Comparison of ENCODE assay signal across 8 cellular contexts in the genomic region with DNA sequence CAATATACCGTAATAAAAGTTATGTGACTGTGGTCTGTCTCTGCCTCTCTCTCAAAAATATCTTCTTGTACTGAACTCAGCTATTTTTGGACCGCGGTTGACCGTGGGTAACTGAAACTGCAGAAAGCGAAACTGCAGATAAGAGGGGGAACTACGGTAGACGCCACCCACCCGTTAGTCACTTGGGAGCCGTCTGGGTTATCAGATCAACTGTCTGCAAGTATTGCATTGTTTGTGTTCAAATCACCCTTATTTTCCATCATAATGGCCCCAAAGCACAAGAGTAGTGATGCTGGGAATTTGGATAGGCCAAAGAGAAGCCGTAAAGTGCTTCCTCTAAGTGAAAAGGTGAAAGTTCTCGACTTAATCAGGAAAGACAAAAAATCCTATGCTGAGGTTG. TPM values are rescaled to one million over a fixed set of nuclear protein-coding genes. Genes with fewer than 3 reads are reported as not detected.
A peak's percentile ranks its signal among the peaks of the same experiment; 100 is the strongest.
DNase-seq lines count a peak whose midpoint lies in the region; ATAC-seq, FAIRE-seq and TF ChIP-seq lines count a peak whose summit lies in the region.
"Not testable (repeated sequence)": the region's sequence is repeated elsewhere in the genome, so short reads cannot be mapped to it uniquely, and the experiment has no call there.

No MANE protein-coding gene starts in this region.

- peaks cover 12% of the 10 kb centered on the region for H3K4me1 Mint-ChIP-seq in glutamatergic neuron (ENCODE audit: low read depth, unreplicated experiment)
- peaks cover 41% of the 10 kb centered on the region for H3K4me1 Mint-ChIP-seq in stimulated activated naive CD8-positive, alpha-beta T cell treated with anti-CD3 and anti-CD28 coated beads, Interleukin-15, Interleukin-2, amounts not matched to agents 100 ng/mL and 50 ng/mL, for 24 hours (ENCODE audit: low read depth)

- peak overlapping the region; percentile 54 for H3K4me2 ChIP-seq in GM23248 (ENCODE audit: unreplicated experiment)

- 20 to 29% methylated on average over 9 to 11 of the region's 11 CpGs for WGBS in GM23248 (ENCODE audit: low coverage in 1 of 2, low lambda C conversion rate in 2 of 2, missing lambda C conversion rate in 2 of 2), 2 experiments

- in situ Hi-C loops in GM23248 (cut with MboI): not testable (repeated sequence)

- H3F3A ChIP-seq in GM23248 (ENCODE audit: insufficient read depth): not testable (repeated sequence)

- not testable (repeated sequence) for H3K27ac Mint-ChIP-seq in glutamatergic neuron (ENCODE audit: unreplicated experiment)
- H3K27ac Mint-ChIP-seq in stimulated activated naive CD8-positive, alpha-beta T cell treated with anti-CD3 and anti-CD28 coated beads, Interleukin-15, Interleukin-2, amounts not matched to agents 100 ng/mL and 50 ng/mL, for 24 hours: peak overlapping the region; percentile 97

- not testable (repeated sequence) for H3K79me2 ChIP-seq in GM23248 (ENCODE audit: insufficient read depth)

- H4K20me1 ChIP-seq in GM23248 (ENCODE audit: insufficient read depth): not testable (repeated sequence)

- not testable (repeated sequence) for H3K27me3 Mint-ChIP-seq in glutamatergic neuron (ENCODE audit: unreplicated experiment); stimulated activated naive CD8-positive, alpha-beta T cell treated with anti-CD3 and anti-CD28 coated beads, Interleukin-15, Interleukin-2, amounts not matched to agents 100 ng/mL and 50 ng/mL, for 24 hours

- H3K27me3 ChIP-seq in GM23248 (replicated peaks; ENCODE audit: insufficient read depth); HUES6 (ENCODE audit: control insufficient read depth, insufficient read depth, low read length): not testable (repeated sequence)

- peak; percentile 88 for FAIRE-seq in GM12891 (lab: Jason Lieb, UNC)

- peak; percentile 44; the same call in 1 of the 2 replicates for TF ChIP-seq POLR2A in GM12891 (IDR thresholded peaks at IDR 0.05; ENCODE audit: low read depth, low read length)

- H3K9me3 Mint-ChIP-seq in glutamatergic neuron (ENCODE audit: unreplicated experiment); stimulated activated naive CD8-positive, alpha-beta T cell treated with anti-CD3 and anti-CD28 coated beads, Interleukin-15, Interleukin-2, amounts not matched to agents 100 ng/mL and 50 ng/mL, for 24 hours: not testable (repeated sequence)

- DNase-seq in GM12891 (ENCODE audit: insufficient read length, low spot score); glutamatergic neuron; omental fat pad (ENCODE audit: low spot score): not testable (repeated sequence)
- DNase-seq in GM23248 (peak; percentile 39), T-helper 2 cell (peak; percentile 18 to 92 (median 52))
- DNase-seq in activated gamma-delta T cell treated with anti-CD3 and anti-CD28 coated beads, Interleukin-2, amount 50 U/mL, for 16 hours (ENCODE audit: low read depth): peak; percentile 66

- not testable (repeated sequence) for H3K27ac ChIP-seq in GM23248; HUES6 (ENCODE audit: low read depth, low read length)

- TF ChIP-seq CTCF in glutamatergic neuron (IDR thresholded peaks at IDR 0.05; ENCODE audit: partially characterized antibody, unreplicated experiment); omental fat pad (IDR thresholded peaks at IDR 0.05): not testable (repeated sequence)

- peak; percentile 57 for ATAC-seq in omental fat pad (ENCODE audit: low FRiP score)

- H3K9me2 ChIP-seq in GM23248 (ENCODE audit: insufficient read depth): not testable (repeated sequence)

- peak overlapping the region; percentile 15 for H3K4me3 Mint-ChIP-seq in glutamatergic neuron (ENCODE audit: unreplicated experiment)
- peak overlapping the region; percentile 87 for H3K4me3 Mint-ChIP-seq in stimulated activated naive CD8-positive, alpha-beta T cell treated with anti-CD3 and anti-CD28 coated beads, Interleukin-15, Interleukin-2, amounts not matched to agents 100 ng/mL and 50 ng/mL, for 24 hours

- H3K36me3 ChIP-seq in GM23248 (ENCODE audit: low read depth); HUES6 (ENCODE audit: control insufficient read depth, insufficient read depth, low read length): not testable (repeated sequence)

- H3K4me3 ChIP-seq in GM23248 (peak overlapping the region; percentile 52; the same call in 1 of the 2 replicates), HUES6 (ENCODE audit: low read depth, low read length) (peak overlapping the region; percentile 15; the same call in 1 of the 2 replicates)

- H3K9me3 ChIP-seq in GM23248 (ENCODE audit: low read depth); HUES6 (ENCODE audit: control insufficient read depth, insufficient read depth, low read depth, low read length): not testable (repeated sequence)

- H3K36me3 Mint-ChIP-seq in glutamatergic neuron (ENCODE audit: unreplicated experiment); stimulated activated naive CD8-positive, alpha-beta T cell treated with anti-CD3 and anti-CD28 coated beads, Interleukin-15, Interleukin-2, amounts not matched to agents 100 ng/mL and 50 ng/mL, for 24 hours (ENCODE audit: low read depth): not testable (repeated sequence)

- not testable (repeated sequence) for H3K4me1 ChIP-seq in GM23248 (ENCODE audit: insufficient read depth)
- H3K4me1 ChIP-seq in HUES6 (ENCODE audit: control insufficient read depth, insufficient read depth, low read length): peaks cover 23% of the 10 kb centered on the region

- H2AFZ ChIP-seq in GM23248: peak overlapping the region; percentile 80; the same call in 1 of the 2 replicates

- H3K9ac ChIP-seq in GM23248; HUES6 (ENCODE audit: low read length): not testable (repeated sequence)

TF ChIP-seq in GM12891, 5 proteins besides CTCF, POLR2A, EP300 and RAD21:
- TF ChIP-seq POLR2AphosphoS5 (IDR thresholded peaks at IDR 0.05; ENCODE audit: low read depth, low read length): peak; percentile 64
- 0 out of 2 replicates have a peak, but pooled peaks have one; percentile 17 for TF ChIP-seq POU2F2 (IDR thresholded peaks at IDR 0.05; ENCODE audit: low read depth, low read length)
- TF ChIP-seq PAX5 (IDR thresholded peaks at IDR 0.05; ENCODE audit: insufficient read depth, low read length, severe bottlenecking): peak; percentile 9
- 0 out of 2 replicates have a peak, but pooled peaks have one; percentile 17 for TF ChIP-seq SPI1 (IDR thresholded peaks at IDR 0.05; ENCODE audit: low read depth, low read length)

RNA-seq across cellular contexts. Expression of a gene that starts 7.5 kb away (rescaled TPM):
- 62.3 TPM for polyA plus RNA-seq in GM12891 (2012; ENCODE audit: low read depth, missing spikeins)
- total RNA-seq in GM23248 (2014; rRNA removed; shearing (Covaris generic)): 76.0 and 80.2 TPM in 2 replicates
- 90.9 and 91.7 TPM in 2 replicates for polyA plus RNA-seq in GM23248 (2016; fragmentation: Nextera tagmentation; extraction: Ambion mirVana)
- 391 TPM for total RNA-seq in glutamatergic neuron (ENCODE audit: unreplicated experiment)
- 100 to 1,000 TPM; 119 to 178 (median 138) TPM for total RNA-seq in omental fat pad
